In the genomic region with DNA sequence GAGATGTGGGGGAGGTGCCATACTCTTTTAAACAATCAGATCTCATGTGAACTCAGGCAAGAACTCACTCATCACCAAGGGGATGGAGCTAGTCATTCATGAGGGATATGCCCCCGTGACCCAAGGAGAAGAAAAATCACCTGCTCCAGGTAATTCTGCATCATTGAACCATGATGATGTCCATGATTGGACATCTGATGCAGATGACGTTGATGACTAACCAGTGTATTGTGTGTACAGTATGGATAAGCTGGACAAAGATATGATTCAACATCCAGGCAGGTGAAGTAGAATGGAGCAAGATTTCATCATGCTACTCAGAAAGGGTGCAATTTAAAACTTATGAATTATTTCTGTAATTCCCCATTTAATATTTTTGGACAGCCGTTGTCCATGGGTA, we compare ENCODE assay signal across 14 cellular contexts.
"Had no signal": no experiment of that assay in that cellular context is flagged by ENCODE, and none has a peak within 500 bp of the region (broad histone marks: within the 10 kb centered on the region; RNA-seq: fewer than 3 reads in every experiment).

No MANE protein-coding gene starts in this region.

- DNase-seq: activated T-cell treated with anti-CD3 and anti-CD28 coated beads, Interleukin-2, amount 50 U/mL, for 1 hour; aorta; heart right ventricle; islet precursor cell; left lung; naive thymus-derived CD4-positive, alpha-beta T cell; posterior cingulate gyrus; stimulated activated CD4-positive, alpha-beta T cell treated with anti-CD3 and anti-CD28 coated beads, Interleukin-2, amount 100 ng/mL, for 48 hours; stimulated activated naive CD4-positive, alpha-beta T cell; T-helper 1 cell; testis had no signal

- H3K4me3 ChIP-seq: coronary artery, heart right ventricle, left lung, lung, testis had no signal

- H3K9me3 ChIP-seq: heart right ventricle, left lung, testis had no signal

- H3K27me3 ChIP-seq: heart right ventricle, left lung, testis had no signal

- H3K36me3 ChIP-seq: heart right ventricle, left lung had no signal

- ATAC-seq: activated naive CD4-positive, alpha-beta T cell treated with anti-CD3 and anti-CD28 coated beads, Interleukin-2, amount 50 U/mL, for 72 hours; heart right ventricle; left lung; naive thymus-derived CD4-positive, alpha-beta T cell had no signal

- H3K27ac ChIP-seq: coronary artery, heart right ventricle, left lung, testis had no signal

- H3K4me1 ChIP-seq: heart right ventricle, left lung, testis had no signal
